In the genomic region with DNA sequence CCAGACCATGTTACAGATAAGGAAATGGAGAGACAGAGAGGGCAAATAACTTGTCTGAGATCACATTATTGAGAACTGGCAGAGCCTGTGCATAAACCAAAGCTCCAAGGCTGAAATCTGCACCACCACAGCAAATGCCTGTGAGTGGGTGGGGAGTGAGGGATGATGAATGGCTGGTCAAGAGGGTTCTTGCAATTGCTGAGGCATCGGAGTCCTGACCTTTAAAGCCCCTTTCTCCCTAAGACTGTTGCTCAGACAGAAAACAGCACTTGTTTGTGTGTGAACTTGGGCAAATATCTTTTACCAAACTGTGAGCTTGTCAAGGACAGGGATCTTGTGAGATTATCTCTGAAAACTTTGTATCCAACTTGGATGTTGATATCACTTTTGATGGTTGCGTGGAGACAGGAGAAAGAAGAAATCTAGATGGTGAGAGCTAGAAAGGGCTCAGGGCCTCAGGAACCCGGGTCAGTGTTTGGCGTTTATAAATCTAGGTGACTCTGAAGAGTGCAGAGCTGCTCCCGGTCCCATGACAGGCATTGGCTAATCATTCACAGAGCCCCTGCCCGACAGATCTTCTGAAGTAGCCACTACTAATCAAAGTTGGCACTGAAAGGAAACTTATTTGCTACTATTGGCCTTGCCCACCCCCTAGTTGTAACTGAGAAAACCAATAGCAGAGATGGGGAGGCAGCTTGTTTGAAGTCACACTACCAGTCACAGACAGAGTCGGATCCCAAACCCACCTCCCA, we compare ENCODE assay signal across 28 cellular contexts.
DNase-seq lines count a peak whose midpoint lies in the region; ATAC-seq, FAIRE-seq and TF ChIP-seq lines count a peak whose summit lies in the region.
"Had no signal": no experiment of that assay in that cellular context is flagged by ENCODE, and none has a peak within 500 bp of the region (broad histone marks: within the 10 kb centered on the region; RNA-seq: fewer than 3 reads in every experiment).

No MANE protein-coding gene starts in this region.

- H3K27me3 ChIP-seq in colonic mucosa (no peaks in the 10 kb centered on the region), small intestine (ENCODE audit: control insufficient read depth in 2 of 2, insufficient read depth in 2 of 2, low read length in 2 of 2) (no peaks in the 10 kb centered on the region)
- H3K27me3 ChIP-seq: ascending aorta, SJCRH30, thyroid gland had no signal

- FAIRE-seq in small intestine (lab: Jason Lieb, UNC): no peak
- FAIRE-seq: kidney had no signal

- H3K4me3 ChIP-seq in colonic mucosa (no peak overlapping the region), mucosa of descending colon (no peak overlapping the region), small intestine (ENCODE audit: low read depth in 1 of 2, low read length in 2 of 2) (no peak overlapping the region)
- H3K4me3 ChIP-seq: SJCRH30, thyroid gland had no signal

- H3K27me3 Mint-ChIP-seq in Calu3 (ENCODE audit: unreplicated experiment): no peaks in the 10 kb centered on the region
- peaks cover 8% of the 10 kb centered on the region for H3K27me3 Mint-ChIP-seq in activated CD8-positive, alpha-beta T cell treated with anti-CD3 and anti-CD28 coated beads for 36 hours

- no peaks in the 10 kb centered on the region for H3K36me3 ChIP-seq in colonic mucosa
- H3K36me3 ChIP-seq in mucosa of descending colon (ENCODE audit: low read depth): no peaks in the 10 kb centered on the region
- no peaks in the 10 kb centered on the region for H3K36me3 ChIP-seq in small intestine (ENCODE audit: control insufficient read depth in 2 of 2, insufficient read depth in 2 of 2, low read length in 2 of 2)
- H3K36me3 ChIP-seq: ascending aorta, SJCRH30, thyroid gland had no signal

- H3K4me1 ChIP-seq in colonic mucosa: no peaks in the 10 kb centered on the region
- H3K4me1 ChIP-seq in mucosa of descending colon (ENCODE audit: low read depth): peaks cover 21% of the 10 kb centered on the region
- H3K4me1 ChIP-seq in small intestine (ENCODE audit: control insufficient read depth in 2 of 2, insufficient read depth in 1 of 2, low read depth in 1 of 2, low read length in 1 of 2): peaks cover 4 to 7% of the 10 kb centered on the region in 2 donors
- H3K4me1 ChIP-seq: parathyroid adenoma had no signal

- POLR2A ChIA-PET in activated CD8-positive, alpha-beta T cell treated with anti-CD3 and anti-CD28 coated beads for 36 hours (lab: Charles Lee): interaction anchor here (1.0 kb wide), 1 partner anchor 13 kb away, joined by 3 read pairs; no protein-coding TSS in a partner anchor

- BruUV-seq in Calu3 (replicated peaks; lab: Mats Ljungman, UMichigan): no TSS peak

- CTCF ChIA-PET in Calu3 (lab: Charles Lee): interaction anchor here (1.0 to 4.0 kb wide), 6 partner anchors 10 to 166 kb away, joined by 3 to 25 read pairs (median 4); partner anchors contain the start of gene FOXD2
- CTCF ChIA-PET in activated CD8-positive, alpha-beta T cell treated with anti-CD3 and anti-CD28 coated beads for 36 hours (lab: Charles Lee): interaction anchor here (1.2 to 1.8 kb wide), 4 partner anchors 20 to 145 kb away, joined by 3 to 6 read pairs (median 4); partner anchors contain the start of gene FOXD2

- intact Hi-C loops in Calu3 (cut with micrococcal nuclease; ENCODE audit: unreplicated experiment) (no loop called here), colonic mucosa (cut with DNase I) (no loop called here), mucosa of descending colon (cut with DNase I, micrococcal nuclease) (no loop called here)
- intact Hi-C loops in activated CD8-positive, alpha-beta T cell treated with anti-CD3 and anti-CD28 coated beads for 36 hours (cut with micrococcal nuclease): no loop called here

- H3K27ac Mint-ChIP-seq in Calu3 (ENCODE audit: unreplicated experiment): peak overlapping the region; percentile 82
- no peak overlapping the region for H3K27ac Mint-ChIP-seq in activated CD8-positive, alpha-beta T cell treated with anti-CD3 and anti-CD28 coated beads for 36 hours
- H3K27ac Mint-ChIP-seq: activated CD4-positive, alpha-beta T cell treated with anti-CD3 and anti-CD28 coated beads for 36 hours; activated naive CD4-positive, alpha-beta T cell treated with anti-CD3 and anti-CD28 coated beads, Interleukin-2, amount 50 U/mL, for 72 hours; activated T-helper 2 cell treated with anti-CD3 and anti-CD28 coated beads, Interferon-gamma antibody, Interleukin-2, Interleukin-4, amounts not matched to agents 10 μg/mL and 5 μg/mL and 100 μg/mL, durations not matched to agents 14 hours and 24 hours and 36 hours; IgD-negative memory B cell; stimulated activated naive CD8-positive, alpha-beta T cell treated with anti-CD3 and anti-CD28 coated beads, Interleukin-15, amount 100 ng/mL, for 72 hours had no signal

- H3K4me1 Mint-ChIP-seq in Calu3 (ENCODE audit: low read depth, unreplicated experiment): peaks cover 80% of the 10 kb centered on the region
- H3K4me1 Mint-ChIP-seq in activated CD8-positive, alpha-beta T cell treated with anti-CD3 and anti-CD28 coated beads for 36 hours (ENCODE audit: low read depth): peaks cover 4% of the 10 kb centered on the region
- H3K4me1 Mint-ChIP-seq: activated CD4-positive, alpha-beta T cell treated with anti-CD3 and anti-CD28 coated beads for 36 hours; IgD-negative memory B cell had no signal

- peak overlapping the region; percentile 39 for H3K4me3 Mint-ChIP-seq in Calu3 (ENCODE audit: low read depth, unreplicated experiment)
- H3K4me3 Mint-ChIP-seq in activated CD8-positive, alpha-beta T cell treated with anti-CD3 and anti-CD28 coated beads for 36 hours: no peak overlapping the region
- H3K4me3 Mint-ChIP-seq: activated CD4-positive, alpha-beta T cell treated with anti-CD3 and anti-CD28 coated beads for 36 hours; IgD-negative memory B cell; neural crest cell; stimulated activated naive CD8-positive, alpha-beta T cell treated with anti-CD3 and anti-CD28 coated beads, Interleukin-15, amount 100 ng/mL, for 72 hours had no signal

- H3K9me3 ChIP-seq in colonic mucosa (no peaks in the 10 kb centered on the region), mucosa of descending colon (no peaks in the 10 kb centered on the region), small intestine (ENCODE audit: control insufficient read depth, low read depth) (no peaks in the 10 kb centered on the region)
- H3K9me3 ChIP-seq: ascending aorta, SJCRH30, thyroid gland had no signal

- H3K36me3 Mint-ChIP-seq in Calu3 (ENCODE audit: insufficient read depth, unreplicated experiment): peaks cover 15% of the 10 kb centered on the region
- no peaks in the 10 kb centered on the region for H3K36me3 Mint-ChIP-seq in activated CD8-positive, alpha-beta T cell treated with anti-CD3 and anti-CD28 coated beads for 36 hours (ENCODE audit: low read depth)
- H3K36me3 Mint-ChIP-seq: activated naive CD4-positive, alpha-beta T cell treated with anti-CD3 and anti-CD28 coated beads, Interleukin-2, amount 50 U/mL, for 72 hours; IgD-negative memory B cell had no signal

- H3K27ac ChIP-seq in colonic mucosa (peak overlapping the region; percentile 26), small intestine (ENCODE audit: low read depth in 1 of 2, low read length in 1 of 2) (no peak overlapping the region)
- H3K27ac ChIP-seq: ascending aorta, parathyroid adenoma, SJCRH30, thyroid gland had no signal

- H3K9me3 Mint-ChIP-seq in Calu3 (ENCODE audit: low read depth, unreplicated experiment): no peaks in the 10 kb centered on the region
- H3K9me3 Mint-ChIP-seq in activated CD8-positive, alpha-beta T cell treated with anti-CD3 and anti-CD28 coated beads for 36 hours: no peaks in the 10 kb centered on the region
- H3K9me3 Mint-ChIP-seq: activated naive CD4-positive, alpha-beta T cell treated with anti-CD3 and anti-CD28 coated beads, Interleukin-2, amount 50 U/mL, for 72 hours; activated T-helper 2 cell treated with anti-CD3 and anti-CD28 coated beads, Interferon-gamma antibody, Interleukin-2, Interleukin-4, amounts not matched to agents 10 μg/mL and 5 μg/mL and 100 μg/mL, durations not matched to agents 14 hours and 24 hours and 36 hours; IgD-negative memory B cell; neural crest cell; stimulated activated naive CD8-positive, alpha-beta T cell treated with anti-CD3 and anti-CD28 coated beads, Interleukin-15, amount 100 ng/mL, for 72 hours had no signal

- ATAC-seq in mucosa of descending colon: peak; percentile 24
- no peak for ATAC-seq in activated CD8-positive, alpha-beta T cell treated with anti-CD3 and anti-CD28 coated beads for 36 hours
- ATAC-seq: activated CD4-positive, alpha-beta T cell treated with anti-CD3 and anti-CD28 coated beads for 36 hours; activated naive CD4-positive, alpha-beta T cell treated with anti-CD3 and anti-CD28 coated beads, Interleukin-2, amount 50 U/mL, for 72 hours; right cardiac atrium; stimulated activated naive CD8-positive, alpha-beta T cell treated with anti-CD3 and anti-CD28 coated beads, Interleukin-15, amount 100 ng/mL, for 72 hours had no signal

- 23 to 58% (median 45%) methylated on average over 7 of the region's 7 CpGs for WGBS in small intestine, 3 donors

- peak overlapping the region in 1 of 2 donors; percentile 46 for H3K9ac ChIP-seq in colonic mucosa (ENCODE audit: low read depth in 2 of 2, low read length in 2 of 2)
- H3K9ac ChIP-seq: parathyroid adenoma had no signal

- peak; percentile 64 for DNase-seq in Calu3
- peak; percentile 50 for DNase-seq in colonic mucosa
- peak in 1 of 3 donors; percentile 64 for DNase-seq in mucosa of descending colon
- peak; percentile 23 for DNase-seq in small intestine
- no peak for DNase-seq in activated CD8-positive, alpha-beta T cell treated with anti-CD3 and anti-CD28 coated beads for 36 hours
- no peak for DNase-seq in activated CD4-positive, alpha-beta T cell treated with anti-CD3 and anti-CD28 coated beads, Interleukin-2, amount 50 U/mL, for 48 hours
- DNase-seq in NK-92 treated with Interleukin-12 subunit alpha and Interleukin-12 subunit beta, amount 100 ng/mL, for 24 hours (lab: John Stamatoyannopoulos, UW): no peak
- DNase-seq: activated CD4-positive, alpha-beta T cell treated with anti-CD3 and anti-CD28 coated beads for 36 hours; activated T-cell treated with anti-CD3 and anti-CD28 coated beads for 4 hours; DMS79 treated with DMSO at 0.1 percent for 48 hours; GDM1; kidney; MV-4-11; NCI-H146; NCI-H446 treated with DMSO at 0.1 percent for 48 hours; NCI-H82; right cardiac atrium; SJCRH30; stimulated activated CD8-positive, alpha-beta memory T cell treated with anti-CD3 and anti-CD28 coated beads, Interleukin-4, amount 100 ng/mL, for 48 hours; stimulated activated naive CD8-positive, alpha-beta T cell treated with anti-CD3 and anti-CD28 coated beads, Interleukin-15, amount 100 ng/mL, for 72 hours; SW 1271; thyroid gland had no signal

- TF ChIP-seq CTCF in Calu3 (IDR thresholded peaks at IDR 0.05; ENCODE audit: unreplicated experiment): no peak
- TF ChIP-seq CTCF in colonic mucosa (IDR thresholded peaks at IDR 0.05): no peak
- TF ChIP-seq CTCF in mucosa of descending colon (IDR thresholded peaks at IDR 0.05): no peak
- TF ChIP-seq CTCF in activated CD8-positive, alpha-beta T cell treated with anti-CD3 and anti-CD28 coated beads for 36 hours (IDR thresholded peaks at IDR 0.05): no peak

Comparison
In these comparisons a context has a peak if more than half of its experiments do, and no peak if none do; other contexts are left out.
1. DNase-seq: peak in Calu3 (single experiment), colonic mucosa (single experiment) and small intestine (single experiment); none in activated CD8-positive, alpha-beta T cell treated with anti-CD3 and anti-CD28 coated beads for 36 hours (single experiment), activated CD4-positive, alpha-beta T cell treated with anti-CD3 and anti-CD28 coated beads, Interleukin-2, amount 50 U/mL, for 48 hours (0 of 2) and NK-92 treated with Interleukin-12 subunit alpha and Interleukin-12 subunit beta, amount 100 ng/mL, for 24 hours (single experiment).